12 cellular contexts compared by ENCODE assay signal in genomic region chr5:42985129-42986037, GRCh38. TPM values are rescaled to one million over a fixed set of nuclear protein-coding genes. Genes with fewer than 3 reads are reported as not detected.
DNase-seq lines count a peak whose midpoint lies in the region; ATAC-seq, FAIRE-seq and TF ChIP-seq lines count a peak whose summit lies in the region.
"Had no signal": no experiment of that assay in that cellular context is flagged by ENCODE, and none has a peak within 500 bp of the region (broad histone marks: within the 10 kb centered on the region; RNA-seq: fewer than 3 reads in every experiment).

No MANE protein-coding gene starts in this region.

- H3K56ac ChIP-seq in H1 (replicated peaks; ENCODE audit: insufficient read length, low read depth, low read length) = no peak overlapping the region

- H3K4me1 Mint-ChIP-seq in WTC11 = no peaks in the 10 kb centered on the region

- peak; percentile 90 for DNase-seq in ELR (ENCODE audit: low read depth)
- peak; percentile 88 for DNase-seq in PC-3
- no peak for DNase-seq in H1 (ENCODE audit: low read depth in 1 of 2, low spot score in 2 of 2)
- peak; percentile 68 for DNase-seq in osteoblast (ENCODE audit: insufficient read length, low spot score, missing footprints)
- DNase-seq in activated CD4-positive, alpha-beta T cell treated with anti-CD3 and anti-CD28 coated beads for 4 hours = no peak
- no peak for DNase-seq in WTC11 (ENCODE audit: low spot score)
- DNase-seq: activated CD4-positive, alpha-beta T cell treated with anti-CD3 and anti-CD28 coated beads for 1 hour; NCI-H2081 treated with DMSO at 0.1 percent for 48 hours had no signal

- peak overlapping the region; percentile 82 for H3K27ac ChIP-seq in PC-3 (ENCODE audit: low read length)
- no peak overlapping the region for H3K27ac ChIP-seq in H1 (ENCODE audit: low read depth, low read length)
- H3K27ac ChIP-seq in osteoblast (ENCODE audit: low read depth, low read length) = peak overlapping the region; percentile 64

- TF ChIP-seq EP300 in H1 (IDR thresholded peaks at IDR 0.05; ENCODE audit: borderline replicate concordance in 1 of 2, low read depth in 2 of 2, low read length in 2 of 2) = no peak

- H4K8ac ChIP-seq in H1 (ENCODE audit: extremely low read depth, insufficient read depth, low read length) = no peak overlapping the region

- H3K4ac ChIP-seq in H1 (replicated peaks; ENCODE audit: insufficient read length, low read depth, low read length) = no peak overlapping the region

- TF ChIP-seq RAD21 in H1 (IDR thresholded peaks at IDR 0.05 in 1 of 2, conservative IDR thresholded peaks at IDR 0.05 in 1 of 2; ENCODE audit: low read depth in 2 of 2, low read length in 2 of 2) = no peak

- H2BK120ac ChIP-seq in H1 (replicated peaks; ENCODE audit: low read depth, low read length) = no peak overlapping the region

- no peak overlapping the region for H2BK15ac ChIP-seq in H1 (ENCODE audit: low read length)

- H3K27ac Mint-ChIP-seq in WTC11 = no peak overlapping the region
- H3K27ac Mint-ChIP-seq: IgD-negative memory B cell; natural killer cell treated with Interleukin-12 subunit alpha and Interleukin-12 subunit beta and Interleukin-15 and Interleukin-18, amount 100 ng/mL, for 72 hours had no signal

- H2BK20ac ChIP-seq in H1 (ENCODE audit: low read length) = no peak overlapping the region

- peaks cover 30% of the 10 kb centered on the region for H3K4me1 ChIP-seq in PC-3 (ENCODE audit: insufficient read depth, low read length)
- no peaks in the 10 kb centered on the region; a peak in 1 of 7 replicates for H3K4me1 ChIP-seq in H1 (replicated peaks in 1 of 4; ENCODE audit: control insufficient read depth in 3 of 4, insufficient read depth in 4 of 4, low read length in 3 of 4)
- peaks cover 29% of the 10 kb centered on the region for H3K4me1 ChIP-seq in osteoblast (ENCODE audit: insufficient read depth, low read length)

- H3K36me3 ChIP-seq in PC-3 (ENCODE audit: low read depth, low read length) = no peaks in the 10 kb centered on the region
- no peaks in the 10 kb centered on the region for H3K36me3 ChIP-seq in H1 (ENCODE audit: control insufficient read depth in 2 of 4, insufficient read depth in 4 of 4, low read length in 3 of 4)
- no peaks in the 10 kb centered on the region for H3K36me3 ChIP-seq in osteoblast (ENCODE audit: insufficient read depth, low read length)

- peak overlapping the region; percentile 28 for H3K9ac ChIP-seq in PC-3 (ENCODE audit: low read length)
- no peak overlapping the region for H3K9ac ChIP-seq in H1 (replicated peaks in 1 of 4; ENCODE audit: extremely low read depth in 1 of 4, low read depth in 3 of 4, low read length in 3 of 4)

- H3K4me3 ChIP-seq in PC-3 (ENCODE audit: low read length) (no peak overlapping the region), H1 (ENCODE audit: extremely low read depth in 1 of 4, insufficient read depth in 2 of 4, low read depth in 3 of 4, low read length in 4 of 4) (no peak overlapping the region), osteoblast (ENCODE audit: insufficient read depth, low read length) (no peak overlapping the region)

- H3K79me2 ChIP-seq in PC-3 (ENCODE audit: low read length) (no peaks in the 10 kb centered on the region), H1 (ENCODE audit: control insufficient read depth in 1 of 2, insufficient read depth in 2 of 2, low read length in 2 of 2) (no peaks in the 10 kb centered on the region), osteoblast (ENCODE audit: insufficient read depth, low read length) (peaks cover 32% of the 10 kb centered on the region)

- peak overlapping the region; percentile 58 for H3K4me2 ChIP-seq in PC-3 (ENCODE audit: low read length)
- H3K4me2 ChIP-seq in H1 (ENCODE audit: insufficient read depth in 1 of 2, low read depth in 2 of 2, low read length in 2 of 2) = no peak overlapping the region
- H3K4me2 ChIP-seq in osteoblast (ENCODE audit: insufficient read depth, low read length) = peak overlapping the region; percentile 51

- CTCF ChIA-PET in PC-3 (lab: Charles Lee) = no interaction called here
- CTCF ChIA-PET in H1 (lab: Charles Lee; ENCODE audit: partially characterized antibody) = interaction anchor here (0.6 to 1.2 kb wide), 2 partner anchors 14 to 74 kb away, joined by 3 read pairs; no protein-coding TSS in a partner anchor
- CTCF ChIA-PET in WTC11 (lab: Charles Lee) = no interaction called here

- TF ChIP-seq POLR2A in H1 (IDR thresholded peaks at IDR 0.05; ENCODE audit: control extremely low read depth in 1 of 2, low read depth in 2 of 2, low read length in 2 of 2) = no peak

- H4K20me1 ChIP-seq in PC-3 (ENCODE audit: low read length) (no peaks in the 10 kb centered on the region), H1 (replicated peaks in 1 of 2; ENCODE audit: control insufficient read depth in 1 of 2, insufficient read depth in 2 of 2, low read length in 2 of 2) (no peaks in the 10 kb centered on the region), osteoblast (ENCODE audit: insufficient read depth, low read length) (no peaks in the 10 kb centered on the region)

- H3K9me2 ChIP-seq in PC-3 (replicated peaks; ENCODE audit: low read length) = no peaks in the 10 kb centered on the region

- no peaks in the 10 kb centered on the region for H3K79me1 ChIP-seq in H1 (ENCODE audit: low read depth, low read length)

- TF ChIP-seq CTCF in PC-3 (conservative IDR thresholded peaks at IDR 0.05; ENCODE audit: low read depth, low read length) (no peak), H1 (IDR thresholded peaks at IDR 0.05; ENCODE audit: control extremely low read depth in 1 of 3, insufficient read depth in 1 of 3, low read depth in 1 of 3, low read length in 3 of 3) (no peak), osteoblast (IDR thresholded peaks at IDR 0.05; ENCODE audit: extremely low read depth, low read depth, low read length) (no peak), WTC11 (IDR thresholded peaks at IDR 0.05) (no peak)

- H4K5ac ChIP-seq in H1 (ENCODE audit: insufficient read length, low read depth, low read length) = no peak overlapping the region

- no peak overlapping the region for H3K4me3 Mint-ChIP-seq in WTC11
- H3K4me3 Mint-ChIP-seq: IgD-negative memory B cell; natural killer cell treated with Interleukin-12 subunit alpha and Interleukin-12 subunit beta and Interleukin-15 and Interleukin-18, amount 100 ng/mL, for 72 hours had no signal

- no peak overlapping the region for H3K23ac ChIP-seq in H1 (ENCODE audit: insufficient read length)

- no peak overlapping the region for H2BK12ac ChIP-seq in H1 (ENCODE audit: low read depth, low read length)

- H3F3A ChIP-seq in PC-3 (ENCODE audit: low read length, unreplicated experiment) = no peaks in the 10 kb centered on the region

- BruUV-seq in PC-3 (replicated peaks; lab: Mats Ljungman, UMichigan) = TSS peak; percentile 33

- H2BK5ac ChIP-seq in H1 (ENCODE audit: low read depth, low read length) = no peak overlapping the region

- WGBS in H1 (ENCODE audit: extremely low coverage in 1 of 2, insufficient coverage in 1 of 2, insufficient read length in 1 of 2, insufficient replicate concordance in 2 of 2, low coverage in 1 of 2, low lambda C conversion rate in 2 of 2, missing lambda C conversion rate in 1 of 2), 2 experiments = 90% methylated on average over 2 of the region's 2 CpGs; no CpG with 5 or more reads in 1 of the 2 experiments

- intact Hi-C loops in PC-3 (cut with micrococcal nuclease) = no loop called here

- H3K27me3 Mint-ChIP-seq in WTC11 (ENCODE audit: low read depth) = peaks cover 33% of the 10 kb centered on the region
- H3K27me3 Mint-ChIP-seq: IgD-negative memory B cell; natural killer cell treated with Interleukin-12 subunit alpha and Interleukin-12 subunit beta and Interleukin-15 and Interleukin-18, amount 100 ng/mL, for 72 hours had no signal

- H3K36me3 Mint-ChIP-seq in WTC11 = peaks cover 12% of the 10 kb centered on the region
- H3K36me3 Mint-ChIP-seq: IgD-negative memory B cell had no signal

- no peak overlapping the region for H4K91ac ChIP-seq in H1 (replicated peaks; ENCODE audit: insufficient read length, low read length)

- peak overlapping the region; percentile 8; the same call in 1 of the 2 replicates for H2AFZ ChIP-seq in PC-3 (ENCODE audit: low read length)
- H2AFZ ChIP-seq in H1 (ENCODE audit: low read length) = 0 out of 2 replicates have a peak overlapping the region, but pooled peaks have one; percentile 32
- H2AFZ ChIP-seq in osteoblast (ENCODE audit: low read length) = peak overlapping the region; percentile 26

- H3K9me3 ChIP-seq in PC-3 (ENCODE audit: low read length) (no peaks in the 10 kb centered on the region), H1 (ENCODE audit: insufficient read depth in 2 of 2, low read depth in 1 of 2, low read length in 1 of 2) (peaks cover under 1 to 12% of the 10 kb centered on the region in 2 experiments; a peak in 3 of 4 replicates), osteoblast (ENCODE audit: low read depth, low read length) (no peaks in the 10 kb centered on the region)

- H3K9me3 Mint-ChIP-seq in WTC11 = peaks cover 19% of the 10 kb centered on the region
- H3K9me3 Mint-ChIP-seq: natural killer cell treated with Interleukin-12 subunit alpha and Interleukin-12 subunit beta and Interleukin-15 and Interleukin-18, amount 100 ng/mL, for 72 hours had no signal

- H3K23me2 ChIP-seq in H1 (ENCODE audit: low read depth, low read length) = no peaks in the 10 kb centered on the region

- POLR2A ChIA-PET in PC-3 (lab: Charles Lee; ENCODE audit: unreplicated experiment) = no interaction called here
- POLR2A ChIA-PET in H1 (lab: Charles Lee; ENCODE audit: partially characterized antibody) = no interaction called here
- POLR2A ChIA-PET in WTC11 (lab: Charles Lee) = no interaction called here

- no peak overlapping the region for H3K14ac ChIP-seq in H1 (ENCODE audit: insufficient read length)

- FAIRE-seq in H1 (lab: Jason Lieb, UNC) = no peak

- ATAC-seq in PC-3 = peak; percentile 87
- ATAC-seq in GM18520 (IDR thresholded peaks at IDR 0.05; ENCODE audit: unreplicated experiment) = no peak
- ATAC-seq in HG03175 (IDR thresholded peaks at IDR 0.05; ENCODE audit: unreplicated experiment) = no peak
- no peak for ATAC-seq in WTC11
- ATAC-seq: natural killer cell treated with Interleukin-12 subunit alpha and Interleukin-12 subunit beta and Interleukin-15 and Interleukin-18, amount 100 ng/mL, for 72 hours had no signal

- no peak overlapping the region for H2AK5ac ChIP-seq in H1 (ENCODE audit: low read depth, low read length)

- H3K27me3 ChIP-seq in PC-3 (ENCODE audit: low read length) (no peaks in the 10 kb centered on the region), H1 (replicated peaks in 1 of 4; ENCODE audit: control insufficient read depth in 3 of 4, extremely low read depth in 1 of 4, insufficient read depth in 3 of 4, low read length in 3 of 4) (peaks cover 7 to 13% (median 10%) of the 10 kb centered on the region in 4 experiments), osteoblast (ENCODE audit: insufficient read depth, low read length) (no peaks in the 10 kb centered on the region)

- no peak overlapping the region for H3K18ac ChIP-seq in H1 (ENCODE audit: extremely low read depth, low read length)

RNA-seq across cellular contexts. Expression of gene ANXA2R, which starts 54.7 kb away (rescaled TPM):
- total RNA-seq in PC-3 (2014; rRNA removed) (4.8 and 8.9 TPM in 2 replicates), osteoblast (3.5 and 3.6 TPM in 2 replicates), WTC11 (2021) (0.72 to 1.1 TPM (median 0.96 TPM) in 3 replicates)
- total RNA-seq in H1 (2021; fragmentation: NEBNext Ultra II Directional; extraction: Animal tissue kit (Norgen Biotek cat#: 25700)) = 0.17 and 0.29 TPM in 2 replicates
- polyA plus RNA-seq in H1 (2011; rRNA removed) = 0.08 and 0.11 TPM in 2 replicates
- 0.14 TPM for polyA plus RNA-seq in H1 (2011; cell fraction: cytosol; rRNA removed)
- 0.30 TPM for polyA plus RNA-seq in H1 (2011; cell fraction: nucleus; rRNA removed)
- polyA plus RNA-seq in H1 (2012, experiment 1 of 2) = 0.11 TPM in 1 of 4 replicates, not detected in the others
- polyA plus RNA-seq in H1 (2012, experiment 2 of 2) = not detected
- polyA plus RNA-seq in H1 (2013, experiment 1 of 2) = not detected
- 0.04 TPM for polyA plus RNA-seq in H1 (2013, experiment 2 of 2)
- 0.56 and 1.2 TPM in 2 replicates for polyA minus RNA-seq in H1 (2011; rRNA and poly(A)+ RNA removed)
- polyA minus RNA-seq in H1 (2011; cell fraction: cytosol; rRNA and poly(A)+ RNA removed) = not detected
- polyA minus RNA-seq in H1 (2011; cell fraction: nucleus; rRNA and poly(A)+ RNA removed) = 1.2 TPM

Comparison
In these comparisons a context has a peak if more than half of its experiments do, and no peak if none do; other contexts are left out.
1. DNase-seq: peak in ELR (single experiment), PC-3 (single experiment) and osteoblast (single experiment); none in H1 (0 of 2), activated CD4-positive, alpha-beta T cell treated with anti-CD3 and anti-CD28 coated beads for 4 hours (0 of 2) and WTC11 (single experiment).
2. H3K4me2 ChIP-seq: peak in PC-3 (single experiment) and osteoblast (single experiment); none in H1 (0 of 2).
3. Peak in every context shown above with its lines, with median percentiles within 50 percentile points of each other: H2AFZ ChIP-seq.